10 cellular contexts compared by ENCODE assay signal in the genomic region with DNA sequence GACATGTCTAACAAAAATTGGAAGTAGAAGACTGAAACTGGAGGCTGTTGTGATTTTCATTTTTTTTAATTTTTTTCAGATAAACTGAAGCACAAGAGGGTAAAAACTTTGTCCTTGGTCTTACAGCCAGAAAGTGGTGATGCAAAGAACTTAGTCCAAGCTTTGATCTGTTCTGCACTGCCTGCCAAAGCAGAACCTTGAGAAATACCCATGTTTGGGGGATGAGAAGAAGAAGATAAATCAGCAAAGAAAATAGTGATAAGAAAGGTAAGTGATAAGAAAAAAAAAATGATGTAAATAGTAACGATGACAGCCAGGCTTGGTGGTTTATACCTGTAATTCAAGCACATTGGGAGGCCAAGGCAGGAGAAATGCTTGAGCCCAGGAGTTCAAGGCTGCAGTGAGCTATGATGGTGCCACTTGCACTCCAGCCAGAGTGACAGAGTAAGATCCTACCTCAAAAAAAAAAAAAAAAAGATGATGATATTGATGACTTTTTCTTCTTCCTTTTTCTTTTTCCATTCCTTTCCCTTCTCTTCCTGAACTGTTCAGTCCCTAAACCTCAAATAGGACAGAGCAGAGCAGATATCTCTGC. TPM values are rescaled to one million over a fixed set of nuclear protein-coding genes. Genes with fewer than 3 reads are reported as not detected.
"Had no signal": no experiment of that assay in that cellular context is flagged by ENCODE, and none has a peak within 500 bp of the region (broad histone marks: within the 10 kb centered on the region; RNA-seq: fewer than 3 reads in every experiment).

No MANE protein-coding gene starts in this region.

- H3K27ac ChIP-seq: GM23248 had no signal

- H3K9ac ChIP-seq: GM23248 had no signal

- H3K4me1 ChIP-seq: HAP-1 had no signal

- H3K36me3 ChIP-seq: HAP-1 had no signal

- H3K9me3 ChIP-seq: HAP-1 had no signal

- ATAC-seq: GM23338, HCT116 had no signal

- H3K4me3 ChIP-seq: GM23248, GM23338, HAP-1 had no signal

- DNase-seq: GM23248, GOT3, H7, H9, HCEC 1CT, HFFc6 had no signal

- H2AFZ ChIP-seq: GM23248 had no signal

- H3K4me2 ChIP-seq: GM23338 had no signal

RNA-seq across cellular contexts. Expression of a gene that starts 14.6 kb away (rescaled TPM):
- total RNA-seq: GM23338, H1, H7, H9, HFFc6 had no signal
- polyA plus RNA-seq: H1 had no signal
